ENCODE assay signal across 1 cellular context in the genomic region with DNA sequence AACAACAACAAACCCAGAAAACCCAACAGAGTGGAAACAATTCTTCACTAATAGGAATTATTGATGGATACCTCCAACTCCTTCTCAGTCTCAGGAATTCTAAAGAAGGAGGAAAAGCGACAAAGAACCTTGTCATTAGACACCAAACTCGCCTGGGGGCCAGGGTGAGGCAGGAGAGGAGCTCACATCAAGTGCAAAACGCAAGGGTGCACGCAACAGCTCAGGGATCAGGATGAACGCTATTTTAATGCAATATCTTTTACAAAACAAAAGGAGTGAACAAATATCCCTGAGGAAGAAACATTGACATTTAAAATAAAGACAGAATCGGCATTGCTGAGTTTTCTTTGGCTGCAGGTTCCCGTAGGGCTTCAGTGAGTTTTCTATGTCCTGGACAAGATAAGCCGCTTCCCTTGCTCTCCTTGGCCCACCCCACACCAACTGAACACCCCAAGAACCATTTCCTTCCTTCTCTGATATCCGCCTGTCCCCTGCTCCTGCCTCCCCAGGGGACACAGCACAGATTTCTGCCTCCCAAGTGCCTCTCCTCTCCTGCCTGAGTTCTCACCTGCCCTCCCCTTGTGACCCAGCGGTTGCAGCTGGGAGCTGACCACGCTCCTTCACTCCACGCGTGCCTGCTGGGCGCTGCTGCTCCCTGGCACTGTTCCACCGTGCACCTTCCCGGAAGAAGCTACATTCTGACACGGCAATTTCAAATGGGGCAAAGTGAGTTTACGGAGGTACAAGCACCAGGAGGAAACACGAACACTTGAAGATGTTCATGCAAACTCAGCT.
TF ChIP-seq lines count a peak whose summit lies in the region.

No MANE protein-coding gene starts in this region.

TF ChIP-seq in H1, 55 proteins besides CTCF, POLR2A, EP300 and RAD21:
- TF ChIP-seq FOSL1 (IDR thresholded peaks at IDR 0.05; ENCODE audit: insufficient read depth, low read depth, low read length) (no peak), SIN3A (conservative IDR thresholded peaks at IDR 0.05 in 1 of 2, IDR thresholded peaks at IDR 0.05 in 1 of 2; ENCODE audit: low read depth in 1 of 2, low read length in 2 of 2) (no peak), MAFK (IDR thresholded peaks at IDR 0.05; ENCODE audit: low read depth, low read length) (no peak), EZH2 (IDR thresholded peaks at IDR 0.05; ENCODE audit: low read depth, low read length, severe bottlenecking) (no peak), KDM5A (IDR thresholded peaks at IDR 0.05; ENCODE audit: low read length) (no peak), RXRA (IDR thresholded peaks at IDR 0.05; ENCODE audit: insufficient read depth, low read depth, low read length) (no peak), TEAD4 (IDR thresholded peaks at IDR 0.05; ENCODE audit: low read depth, low read length) (no peak), PHF8 (conservative IDR thresholded peaks at IDR 0.05; ENCODE audit: low read depth, low read length) (no peak), EGR1 (IDR thresholded peaks at IDR 0.05; ENCODE audit: borderline replicate concordance, low read depth, low read length) (no peak), BRCA1 (IDR thresholded peaks at IDR 0.05; ENCODE audit: low read depth, low read length) (no peak)
TF ChIP-seq in H1: peak in this region for 0.
